Comparison of ENCODE assay signal across 16 cellular contexts in the genomic region with DNA sequence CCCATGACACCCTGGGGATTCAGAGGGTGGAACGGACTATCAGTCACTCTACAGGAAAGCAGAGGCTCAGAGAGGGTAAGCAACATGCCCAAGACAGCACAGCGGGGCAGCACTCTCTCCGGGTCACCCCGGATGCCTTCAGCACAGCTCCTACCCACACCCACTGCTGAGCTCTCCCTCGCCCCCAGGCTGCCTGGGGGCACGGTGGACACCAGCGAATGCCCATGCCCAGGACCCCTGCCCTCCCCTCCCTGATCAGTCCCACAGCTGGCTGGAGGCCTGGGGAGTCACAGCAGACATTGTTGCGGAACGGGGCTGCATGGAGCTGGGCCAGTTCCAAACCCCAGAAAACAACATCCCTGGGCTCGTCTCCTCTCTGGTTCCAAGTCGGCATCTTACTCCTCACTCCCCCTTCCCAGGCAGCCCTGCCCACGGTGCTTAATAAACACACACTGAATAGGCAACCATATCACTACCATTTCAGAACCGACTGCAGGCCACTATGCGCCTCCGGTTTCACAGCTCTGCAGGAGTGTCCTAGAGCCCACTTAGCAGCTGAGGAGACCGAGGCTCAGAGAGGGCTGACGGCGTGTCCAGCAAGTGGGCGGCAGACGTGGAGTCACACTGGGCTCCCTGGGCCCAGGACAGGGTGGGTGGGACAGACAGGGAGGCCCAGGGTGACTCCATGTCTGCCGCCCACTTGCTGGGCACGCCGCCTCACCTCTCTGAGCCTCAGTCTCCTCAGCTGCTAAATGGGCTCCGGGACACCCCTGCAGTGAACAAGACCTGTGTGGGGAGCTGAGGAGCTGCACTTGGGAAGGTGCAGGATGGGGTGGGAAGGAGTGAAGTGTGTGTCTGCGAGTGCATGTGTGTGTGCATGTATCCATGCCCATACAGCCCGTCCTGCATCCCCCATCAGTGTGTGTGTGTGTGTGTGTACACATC. TPM values are rescaled to one million over a fixed set of nuclear protein-coding genes. Genes with fewer than 3 reads are reported as not detected.
DNase-seq lines count a peak whose midpoint lies in the region; ATAC-seq and TF ChIP-seq lines count a peak whose summit lies in the region.
"Had no signal": no experiment of that assay in that cellular context is flagged by ENCODE, and none has a peak within 500 bp of the region (broad histone marks: within the 10 kb centered on the region; RNA-seq: fewer than 3 reads in every experiment).

No MANE protein-coding gene starts in this region.

- DNase-seq in PC-3 (no peak), body of pancreas (no peak), suprapubic skin (ENCODE audit: low spot score in 2 of 2) (no peak), mesenteric fat pad (ENCODE audit: low spot score) (no peak)
- DNase-seq in stimulated activated CD4-positive, alpha-beta T cell treated with anti-CD3 and anti-CD28 coated beads, Interleukin-4, amount 100 ng/mL, for 4 hours, result no peak
- DNase-seq: activated CD8-positive, alpha-beta T cell treated with anti-CD3 and anti-CD28 coated beads, Interleukin-2, amount 10 ng/mL, durations not matched to agents 7 days and 5 days; activated naive CD8-positive, alpha-beta T cell treated with anti-CD3 and anti-CD28 coated beads, Interleukin-2, amount 50 U/mL, for 24 hours; DMS153; immature natural killer cell; Karpas-422; mucosa of descending colon; NCI-H1417; psoas muscle had no signal

- H3K4me3 ChIP-seq in PC-3 (ENCODE audit: low read length), result no peak overlapping the region
- H3K4me3 ChIP-seq in body of pancreas, result no peak overlapping the region
- H3K4me3 ChIP-seq in mesodermal cell (ENCODE audit: extremely low read depth, insufficient read depth, low read length, poor library complexity, severe bottlenecking), result no peak overlapping the region
- no peak overlapping the region for H3K4me3 ChIP-seq in suprapubic skin
- H3K4me3 ChIP-seq: mucosa of descending colon, psoas muscle had no signal

- ATAC-seq in PC-3 (no peak), body of pancreas (no peak), GM18517 (IDR thresholded peaks at IDR 0.05; ENCODE audit: unreplicated experiment) (no peak)
- ATAC-seq: activated CD8-positive, alpha-beta T cell treated with anti-CD3 and anti-CD28 coated beads, Interleukin-2, amount 10 ng/mL, durations not matched to agents 7 days and 5 days; activated naive CD8-positive, alpha-beta T cell treated with anti-CD3 and anti-CD28 coated beads, Interleukin-2, amount 50 U/mL, for 24 hours; mucosa of descending colon; psoas muscle had no signal

- no peaks in the 10 kb centered on the region for H3K9me2 ChIP-seq in PC-3 (replicated peaks; ENCODE audit: low read length)

- peaks cover 71% of the 10 kb centered on the region for H3K4me1 ChIP-seq in PC-3 (ENCODE audit: insufficient read depth, low read length)
- H3K4me1 ChIP-seq in body of pancreas, result peaks cover 95% of the 10 kb centered on the region
- H3K4me1 ChIP-seq in mesodermal cell (ENCODE audit: control insufficient read depth, insufficient read depth, low read length, poor library complexity, severe bottlenecking), result peaks cover 75% of the 10 kb centered on the region
- peaks cover 75% of the 10 kb centered on the region for H3K4me1 ChIP-seq in suprapubic skin

- peak overlapping the region; percentile 72; the same call in 1 of the 2 replicates for H3K4me2 ChIP-seq in PC-3 (ENCODE audit: low read length)

- H3K27me3 ChIP-seq in PC-3 (ENCODE audit: low read length), result no peaks in the 10 kb centered on the region
- H3K27me3 ChIP-seq in body of pancreas, result no peaks in the 10 kb centered on the region
- no peaks in the 10 kb centered on the region for H3K27me3 ChIP-seq in suprapubic skin

- POLR2A ChIA-PET in PC-3 (lab: Charles Lee; ENCODE audit: unreplicated experiment), result no interaction called here

- CTCF ChIA-PET in PC-3 (lab: Charles Lee), result no interaction called here

- H3K27ac ChIP-seq in PC-3 (ENCODE audit: low read length) (0 out of 2 replicates have a peak overlapping the region, but pooled peaks have one; percentile 67), body of pancreas (peak overlapping the region; percentile 80 to 97 (median 90)), mesodermal cell (ENCODE audit: low read depth, low read length, severe bottlenecking) (peak overlapping the region; percentile 5), suprapubic skin (peak overlapping the region; percentile 63)
- H3K27ac ChIP-seq: HL-60 had no signal

- peaks cover 86% of the 10 kb centered on the region for H3K79me2 ChIP-seq in PC-3 (ENCODE audit: low read length)

- H4K20me1 ChIP-seq in PC-3 (ENCODE audit: low read length), result no peaks in the 10 kb centered on the region

- intact Hi-C loops in PC-3 (cut with micrococcal nuclease), result no loop called here
- intact Hi-C loops in body of pancreas (cut with DNase I), result no loop called here

- no peak overlapping the region for H3K9ac ChIP-seq in PC-3 (ENCODE audit: low read length)

- no peak for TF ChIP-seq POLR2A in body of pancreas (IDR thresholded peaks at IDR 0.05)
- TF ChIP-seq POLR2A in suprapubic skin (IDR thresholded peaks at IDR 0.05), result no peak

- no peaks in the 10 kb centered on the region for H3K36me3 ChIP-seq in PC-3 (ENCODE audit: low read depth, low read length)
- no peaks in the 10 kb centered on the region for H3K36me3 ChIP-seq in body of pancreas (replicated peaks in 1 of 2; ENCODE audit: insufficient read depth in 1 of 2, low read depth in 2 of 2)
- no peaks in the 10 kb centered on the region for H3K36me3 ChIP-seq in mesodermal cell (ENCODE audit: control insufficient read depth, insufficient read depth, low read length)
- no peaks in the 10 kb centered on the region for H3K36me3 ChIP-seq in suprapubic skin

- BruUV-seq in PC-3 (replicated peaks; lab: Mats Ljungman, UMichigan), result no TSS peak

- H2AFZ ChIP-seq in PC-3 (ENCODE audit: low read length), result no peak overlapping the region

- H3K9me3 ChIP-seq in PC-3 (ENCODE audit: low read length) (no peaks in the 10 kb centered on the region), body of pancreas (no peaks in the 10 kb centered on the region), mesodermal cell (ENCODE audit: control insufficient read depth, low read length) (no peaks in the 10 kb centered on the region), suprapubic skin (no peaks in the 10 kb centered on the region)
- H3K9me3 ChIP-seq: mucosa of descending colon, psoas muscle had no signal

- 80 to 81% methylated on average over 17 to 26 of the region's 26 CpGs for WGBS in body of pancreas, 2 donors
- WGBS in mesodermal cell (ENCODE audit: insufficient coverage in 2 of 2), 2 experiments, result 85 to 90% methylated on average over 22 to 23 of the region's 26 CpGs
- 74% methylated on average over 23 of the region's 26 CpGs for WGBS in suprapubic skin

- no peak for TF ChIP-seq EP300 in suprapubic skin (IDR thresholded peaks at IDR 0.05)

- TF ChIP-seq CTCF in PC-3 (conservative IDR thresholded peaks at IDR 0.05; ENCODE audit: low read depth, low read length) (no peak), body of pancreas (IDR thresholded peaks at IDR 0.05) (no peak), suprapubic skin (IDR thresholded peaks at IDR 0.05) (no peak)

- H3F3A ChIP-seq in PC-3 (ENCODE audit: low read length, unreplicated experiment), result no peaks in the 10 kb centered on the region

RNA-seq across cellular contexts. Expression of a gene that starts 27.0 kb away (rescaled TPM):
- total RNA-seq in PC-3 (2014; rRNA removed) (36.4 and 44.6 TPM in 2 replicates), body of pancreas (10 to 100 TPM in 1 of 2 donors, 1 to 10 TPM in 1; 8.9 to 10.1 TPM), suprapubic skin (10 to 100 TPM; 18.8 to 53.2 (median 48.0) TPM), mesenteric fat pad (5.2 TPM)
- 16.8 TPM for polyA plus RNA-seq in mesodermal cell (2013, experiment 1 of 2)
- 17.4 TPM for polyA plus RNA-seq in mesodermal cell (2013, experiment 2 of 2)

Comparison
In these comparisons a context has a peak if more than half of its experiments do, and no peak if none do; other contexts are left out.
1. H3K27ac ChIP-seq: peak in every context shown above with its lines; median percentile 90 in body of pancreas; 67 in PC-3; 63 in suprapubic skin; 5 in mesodermal cell.